In genomic region chr2:130335226-130335625, GRCh38 we compare ENCODE assay signal across 1 cellular context.
TF ChIP-seq lines count a peak whose summit lies in the region.

No MANE protein-coding gene starts in this region.

TF ChIP-seq in HepG2, 621 proteins besides CTCF, POLR2A, EP300 and RAD21 (continued from another document):
- TF ChIP-seq, protein P1, sequence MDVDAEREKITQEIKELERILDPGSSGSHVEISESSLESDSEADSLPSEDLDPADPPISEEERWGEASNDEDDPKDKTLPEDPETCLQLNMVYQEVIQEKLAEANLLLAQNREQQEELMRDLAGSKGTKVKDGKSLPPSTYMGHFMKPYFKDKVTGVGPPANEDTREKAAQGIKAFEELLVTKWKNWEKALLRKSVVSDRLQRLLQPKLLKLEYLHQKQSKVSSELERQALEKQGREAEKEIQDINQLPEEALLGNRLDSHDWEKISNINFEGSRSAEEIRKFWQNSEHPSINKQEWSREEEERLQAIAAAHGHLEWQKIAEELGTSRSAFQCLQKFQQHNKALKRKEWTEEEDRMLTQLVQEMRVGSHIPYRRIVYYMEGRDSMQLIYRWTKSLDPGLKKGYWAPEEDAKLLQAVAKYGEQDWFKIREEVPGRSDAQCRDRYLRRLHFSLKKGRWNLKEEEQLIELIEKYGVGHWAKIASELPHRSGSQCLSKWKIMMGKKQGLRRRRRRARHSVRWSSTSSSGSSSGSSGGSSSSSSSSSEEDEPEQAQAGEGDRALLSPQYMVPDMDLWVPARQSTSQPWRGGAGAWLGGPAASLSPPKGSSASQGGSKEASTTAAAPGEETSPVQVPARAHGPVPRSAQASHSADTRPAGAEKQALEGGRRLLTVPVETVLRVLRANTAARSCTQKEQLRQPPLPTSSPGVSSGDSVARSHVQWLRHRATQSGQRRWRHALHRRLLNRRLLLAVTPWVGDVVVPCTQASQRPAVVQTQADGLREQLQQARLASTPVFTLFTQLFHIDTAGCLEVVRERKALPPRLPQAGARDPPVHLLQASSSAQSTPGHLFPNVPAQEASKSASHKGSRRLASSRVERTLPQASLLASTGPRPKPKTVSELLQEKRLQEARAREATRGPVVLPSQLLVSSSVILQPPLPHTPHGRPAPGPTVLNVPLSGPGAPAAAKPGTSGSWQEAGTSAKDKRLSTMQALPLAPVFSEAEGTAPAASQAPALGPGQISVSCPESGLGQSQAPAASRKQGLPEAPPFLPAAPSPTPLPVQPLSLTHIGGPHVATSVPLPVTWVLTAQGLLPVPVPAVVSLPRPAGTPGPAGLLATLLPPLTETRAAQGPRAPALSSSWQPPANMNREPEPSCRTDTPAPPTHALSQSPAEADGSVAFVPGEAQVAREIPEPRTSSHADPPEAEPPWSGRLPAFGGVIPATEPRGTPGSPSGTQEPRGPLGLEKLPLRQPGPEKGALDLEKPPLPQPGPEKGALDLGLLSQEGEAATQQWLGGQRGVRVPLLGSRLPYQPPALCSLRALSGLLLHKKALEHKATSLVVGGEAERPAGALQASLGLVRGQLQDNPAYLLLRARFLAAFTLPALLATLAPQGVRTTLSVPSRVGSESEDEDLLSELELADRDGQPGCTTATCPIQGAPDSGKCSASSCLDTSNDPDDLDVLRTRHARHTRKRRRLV (CRISPR knock-in tag; IDR thresholded peaks at IDR 0.05), result no peak
